1 cellular context compared by ENCODE assay signal in genomic region chr15:74856537-74856936, GRCh38.
TF ChIP-seq lines count a peak whose summit lies in the region.

No MANE protein-coding gene starts in this region.

TF ChIP-seq in WTC11, 78 proteins besides CTCF, POLR2A, EP300 and RAD21 (continued from another document):
- TF ChIP-seq NR1H2 (CRISPR knock-in tag; IDR thresholded peaks at IDR 0.05) (no peak), OVOL2 (CRISPR knock-in tag; IDR thresholded peaks at IDR 0.05; ENCODE audit: borderline replicate concordance) (no peak), FOXJ3 (CRISPR knock-in tag; IDR thresholded peaks at IDR 0.05; ENCODE audit: borderline replicate concordance) (no peak), ZNF263 (CRISPR knock-in tag; IDR thresholded peaks at IDR 0.05; ENCODE audit: low read depth) (no peak), SMAD3 (CRISPR knock-in tag; IDR thresholded peaks at IDR 0.05; ENCODE audit: borderline replicate concordance) (no peak), ARID4B (CRISPR knock-in tag; IDR thresholded peaks at IDR 0.05; ENCODE audit: borderline replicate concordance) (no peak)
